1 cellular context compared by ENCODE assay signal in the genomic region with DNA sequence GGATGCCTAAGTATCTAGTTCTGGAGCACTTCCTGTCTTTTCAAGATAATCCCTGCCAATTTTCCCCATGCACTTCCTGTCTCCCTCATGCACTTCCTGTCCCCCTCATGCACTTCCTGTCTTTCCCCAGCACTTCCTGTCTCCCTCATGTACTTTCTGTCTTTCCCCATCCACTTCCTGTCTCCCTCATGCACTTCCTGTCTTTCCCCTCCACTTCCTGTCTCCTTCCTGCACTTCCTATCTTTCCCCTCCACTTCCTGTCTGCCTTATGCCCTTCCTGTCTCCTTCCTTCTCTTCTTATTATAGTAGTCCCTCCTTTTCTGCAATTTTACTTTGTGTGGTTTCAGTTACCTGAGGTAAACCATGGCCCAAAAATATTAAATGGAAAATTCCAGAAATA.
TF ChIP-seq lines count a peak whose summit lies in the region.

No MANE protein-coding gene starts in this region.

TF ChIP-seq in HEK293, 187 proteins besides CTCF, POLR2A, EP300 and RAD21 (continued from another document and continues in another):
- TF ChIP-seq, protein P1, sequence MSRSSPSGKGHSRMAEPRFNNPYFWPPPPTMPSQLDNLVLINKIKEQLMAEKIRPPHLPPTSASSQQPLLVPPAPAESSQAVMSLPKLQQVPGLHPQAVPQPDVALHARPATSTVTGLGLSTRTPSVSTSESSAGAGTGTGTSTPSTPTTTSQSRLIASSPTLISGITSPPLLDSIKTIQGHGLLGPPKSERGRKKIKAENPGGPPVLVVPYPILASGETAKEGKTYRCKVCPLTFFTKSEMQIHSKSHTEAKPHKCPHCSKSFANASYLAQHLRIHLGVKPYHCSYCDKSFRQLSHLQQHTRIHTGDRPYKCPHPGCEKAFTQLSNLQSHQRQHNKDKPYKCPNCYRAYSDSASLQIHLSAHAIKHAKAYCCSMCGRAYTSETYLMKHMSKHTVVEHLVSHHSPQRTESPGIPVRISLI (tag by site-specific recombination; IDR thresholded peaks at IDR 0.05) = no peak
- no peak for TF ChIP-seq ZNF571 (tag by site-specific recombination; IDR thresholded peaks at IDR 0.05)
- no peak for TF ChIP-seq WT1 (tag by site-specific recombination; IDR thresholded peaks at IDR 0.05)
- no peak for TF ChIP-seq ZBTB1 (tag by site-specific recombination; IDR thresholded peaks at IDR 0.05)
- TF ChIP-seq, protein P2, sequence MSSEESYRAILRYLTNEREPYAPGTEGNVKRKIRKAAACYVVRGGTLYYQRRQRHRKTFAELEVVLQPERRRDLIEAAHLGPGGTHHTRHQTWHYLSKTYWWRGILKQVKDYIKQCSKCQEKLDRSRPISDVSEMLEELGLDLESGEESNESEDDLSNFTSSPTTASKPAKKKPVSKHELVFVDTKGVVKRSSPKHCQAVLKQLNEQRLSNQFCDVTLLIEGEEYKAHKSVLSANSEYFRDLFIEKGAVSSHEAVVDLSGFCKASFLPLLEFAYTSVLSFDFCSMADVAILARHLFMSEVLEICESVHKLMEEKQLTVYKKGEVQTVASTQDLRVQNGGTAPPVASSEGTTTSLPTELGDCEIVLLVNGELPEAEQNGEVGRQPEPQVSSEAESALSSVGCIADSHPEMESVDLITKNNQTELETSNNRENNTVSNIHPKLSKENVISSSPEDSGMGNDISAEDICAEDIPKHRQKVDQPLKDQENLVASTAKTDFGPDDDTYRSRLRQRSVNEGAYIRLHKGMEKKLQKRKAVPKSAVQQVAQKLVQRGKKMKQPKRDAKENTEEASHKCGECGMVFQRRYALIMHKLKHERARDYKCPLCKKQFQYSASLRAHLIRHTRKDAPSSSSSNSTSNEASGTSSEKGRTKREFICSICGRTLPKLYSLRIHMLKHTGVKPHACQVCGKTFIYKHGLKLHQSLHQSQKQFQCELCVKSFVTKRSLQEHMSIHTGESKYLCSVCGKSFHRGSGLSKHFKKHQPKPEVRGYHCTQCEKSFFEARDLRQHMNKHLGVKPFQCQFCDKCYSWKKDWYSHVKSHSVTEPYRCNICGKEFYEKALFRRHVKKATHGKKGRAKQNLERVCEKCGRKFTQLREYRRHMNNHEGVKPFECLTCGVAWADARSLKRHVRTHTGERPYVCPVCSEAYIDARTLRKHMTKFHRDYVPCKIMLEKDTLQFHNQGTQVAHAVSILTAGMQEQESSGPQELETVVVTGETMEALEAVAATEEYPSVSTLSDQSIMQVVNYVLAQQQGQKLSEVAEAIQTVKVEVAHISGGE (tag by site-specific recombination; conservative IDR thresholded peaks at IDR 0.05; ENCODE audit: low read depth) = peak; percentile 98
- peak; percentile 59 for TF ChIP-seq SETDB1 (IDR thresholded peaks at IDR 0.05; ENCODE audit: insufficient read length, low read length)
- TF ChIP-seq KLF10 (tag by site-specific recombination; IDR thresholded peaks at IDR 0.05) = no peak
- TF ChIP-seq ZNF341 (tag by site-specific recombination; IDR thresholded peaks at IDR 0.05; ENCODE audit: low read depth) = no peak
- TF ChIP-seq, protein P3, sequence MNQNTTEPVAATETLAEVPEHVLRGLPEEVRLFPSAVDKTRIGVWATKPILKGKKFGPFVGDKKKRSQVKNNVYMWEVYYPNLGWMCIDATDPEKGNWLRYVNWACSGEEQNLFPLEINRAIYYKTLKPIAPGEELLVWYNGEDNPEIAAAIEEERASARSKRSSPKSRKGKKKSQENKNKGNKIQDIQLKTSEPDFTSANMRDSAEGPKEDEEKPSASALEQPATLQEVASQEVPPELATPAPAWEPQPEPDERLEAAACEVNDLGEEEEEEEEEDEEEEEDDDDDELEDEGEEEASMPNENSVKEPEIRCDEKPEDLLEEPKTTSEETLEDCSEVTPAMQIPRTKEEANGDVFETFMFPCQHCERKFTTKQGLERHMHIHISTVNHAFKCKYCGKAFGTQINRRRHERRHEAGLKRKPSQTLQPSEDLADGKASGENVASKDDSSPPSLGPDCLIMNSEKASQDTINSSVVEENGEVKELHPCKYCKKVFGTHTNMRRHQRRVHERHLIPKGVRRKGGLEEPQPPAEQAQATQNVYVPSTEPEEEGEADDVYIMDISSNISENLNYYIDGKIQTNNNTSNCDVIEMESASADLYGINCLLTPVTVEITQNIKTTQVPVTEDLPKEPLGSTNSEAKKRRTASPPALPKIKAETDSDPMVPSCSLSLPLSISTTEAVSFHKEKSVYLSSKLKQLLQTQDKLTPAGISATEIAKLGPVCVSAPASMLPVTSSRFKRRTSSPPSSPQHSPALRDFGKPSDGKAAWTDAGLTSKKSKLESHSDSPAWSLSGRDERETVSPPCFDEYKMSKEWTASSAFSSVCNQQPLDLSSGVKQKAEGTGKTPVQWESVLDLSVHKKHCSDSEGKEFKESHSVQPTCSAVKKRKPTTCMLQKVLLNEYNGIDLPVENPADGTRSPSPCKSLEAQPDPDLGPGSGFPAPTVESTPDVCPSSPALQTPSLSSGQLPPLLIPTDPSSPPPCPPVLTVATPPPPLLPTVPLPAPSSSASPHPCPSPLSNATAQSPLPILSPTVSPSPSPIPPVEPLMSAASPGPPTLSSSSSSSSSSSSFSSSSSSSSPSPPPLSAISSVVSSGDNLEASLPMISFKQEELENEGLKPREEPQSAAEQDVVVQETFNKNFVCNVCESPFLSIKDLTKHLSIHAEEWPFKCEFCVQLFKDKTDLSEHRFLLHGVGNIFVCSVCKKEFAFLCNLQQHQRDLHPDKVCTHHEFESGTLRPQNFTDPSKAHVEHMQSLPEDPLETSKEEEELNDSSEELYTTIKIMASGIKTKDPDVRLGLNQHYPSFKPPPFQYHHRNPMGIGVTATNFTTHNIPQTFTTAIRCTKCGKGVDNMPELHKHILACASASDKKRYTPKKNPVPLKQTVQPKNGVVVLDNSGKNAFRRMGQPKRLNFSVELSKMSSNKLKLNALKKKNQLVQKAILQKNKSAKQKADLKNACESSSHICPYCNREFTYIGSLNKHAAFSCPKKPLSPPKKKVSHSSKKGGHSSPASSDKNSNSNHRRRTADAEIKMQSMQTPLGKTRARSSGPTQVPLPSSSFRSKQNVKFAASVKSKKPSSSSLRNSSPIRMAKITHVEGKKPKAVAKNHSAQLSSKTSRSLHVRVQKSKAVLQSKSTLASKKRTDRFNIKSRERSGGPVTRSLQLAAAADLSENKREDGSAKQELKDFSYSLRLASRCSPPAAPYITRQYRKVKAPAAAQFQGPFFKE (tag by site-specific recombination; IDR thresholded peaks at IDR 0.05; ENCODE audit: borderline replicate concordance) = no peak
- TF ChIP-seq ZNF175 (tag by site-specific recombination; IDR thresholded peaks at IDR 0.05) = no peak
- 0 out of 2 replicates have a peak, but pooled peaks have one; percentile 50 for TF ChIP-seq ZXDB (tag by site-specific recombination; IDR thresholded peaks at IDR 0.05)
- TF ChIP-seq ZNF138 (tag by site-specific recombination; IDR thresholded peaks at IDR 0.05; ENCODE audit: borderline replicate concordance) = no peak
- TF ChIP-seq, protein P4, sequence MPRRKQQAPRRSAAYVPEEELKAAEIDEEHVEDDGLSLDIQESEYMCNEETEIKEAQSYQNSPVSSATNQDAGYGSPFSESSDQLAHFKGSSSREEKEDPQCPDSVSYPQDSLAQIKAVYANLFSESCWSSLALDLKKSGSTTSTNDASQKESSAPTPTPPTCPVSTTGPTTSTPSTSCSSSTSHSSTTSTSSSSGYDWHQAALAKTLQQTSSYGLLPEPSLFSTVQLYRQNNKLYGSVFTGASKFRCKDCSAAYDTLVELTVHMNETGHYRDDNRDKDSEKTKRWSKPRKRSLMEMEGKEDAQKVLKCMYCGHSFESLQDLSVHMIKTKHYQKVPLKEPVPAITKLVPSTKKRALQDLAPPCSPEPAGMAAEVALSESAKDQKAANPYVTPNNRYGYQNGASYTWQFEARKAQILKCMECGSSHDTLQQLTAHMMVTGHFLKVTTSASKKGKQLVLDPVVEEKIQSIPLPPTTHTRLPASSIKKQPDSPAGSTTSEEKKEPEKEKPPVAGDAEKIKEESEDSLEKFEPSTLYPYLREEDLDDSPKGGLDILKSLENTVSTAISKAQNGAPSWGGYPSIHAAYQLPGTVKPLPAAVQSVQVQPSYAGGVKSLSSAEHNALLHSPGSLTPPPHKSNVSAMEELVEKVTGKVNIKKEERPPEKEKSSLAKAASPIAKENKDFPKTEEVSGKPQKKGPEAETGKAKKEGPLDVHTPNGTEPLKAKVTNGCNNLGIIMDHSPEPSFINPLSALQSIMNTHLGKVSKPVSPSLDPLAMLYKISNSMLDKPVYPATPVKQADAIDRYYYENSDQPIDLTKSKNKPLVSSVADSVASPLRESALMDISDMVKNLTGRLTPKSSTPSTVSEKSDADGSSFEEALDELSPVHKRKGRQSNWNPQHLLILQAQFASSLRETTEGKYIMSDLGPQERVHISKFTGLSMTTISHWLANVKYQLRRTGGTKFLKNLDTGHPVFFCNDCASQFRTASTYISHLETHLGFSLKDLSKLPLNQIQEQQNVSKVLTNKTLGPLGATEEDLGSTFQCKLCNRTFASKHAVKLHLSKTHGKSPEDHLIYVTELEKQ (tag by site-specific recombination; IDR thresholded peaks at IDR 0.05; ENCODE audit: borderline replicate concordance) = no peak
- no peak for TF ChIP-seq ZNF785 (tag by site-specific recombination; IDR thresholded peaks at IDR 0.05)
- TF ChIP-seq ZNF366 (tag by site-specific recombination; conservative IDR thresholded peaks at IDR 0.05) = peak; percentile 88
- TF ChIP-seq KLF16 (tag by site-specific recombination; IDR thresholded peaks at IDR 0.05) = 0 out of 2 replicates have a peak, but pooled peaks have one; percentile 38
- no peak for TF ChIP-seq ZNF596 (tag by site-specific recombination; IDR thresholded peaks at IDR 0.05)
- no peak for TF ChIP-seq ZNF654 (tag by site-specific recombination; IDR thresholded peaks at IDR 0.05; ENCODE audit: low read depth)
- TF ChIP-seq ZNF555 (tag by site-specific recombination; conservative IDR thresholded peaks at IDR 0.05) = no peak
- no peak; the same call in 1 of the 2 replicates for TF ChIP-seq ZNF621 (tag by site-specific recombination; IDR thresholded peaks at IDR 0.05)
- peak; percentile 54 for TF ChIP-seq ZNF335 (tag by site-specific recombination; conservative IDR thresholded peaks at IDR 0.05)
- TF ChIP-seq ZNF404 (tag by site-specific recombination; IDR thresholded peaks at IDR 0.05) = no peak
- no peak for TF ChIP-seq ZFP37 (tag by site-specific recombination; IDR thresholded peaks at IDR 0.05)
- no peak for TF ChIP-seq ZNF549 (tag by site-specific recombination; IDR thresholded peaks at IDR 0.05)
- no peak for TF ChIP-seq ZSCAN23 (tag by site-specific recombination; IDR thresholded peaks at IDR 0.05)
- 0 out of 2 replicates have a peak, but pooled peaks have one; percentile 57 for TF ChIP-seq ZNF248 (tag by site-specific recombination; IDR thresholded peaks at IDR 0.05)
- 0 out of 2 replicates have a peak, but pooled peaks have one; percentile 17 for TF ChIP-seq BCL11B (tag by site-specific recombination; IDR thresholded peaks at IDR 0.05; ENCODE audit: low read depth)
- TF ChIP-seq ZNF629 (tag by site-specific recombination; IDR thresholded peaks at IDR 0.05) = no peak
- TF ChIP-seq ZNF354C (tag by site-specific recombination; IDR thresholded peaks at IDR 0.05; ENCODE audit: borderline replicate concordance, low read depth) = no peak
- TF ChIP-seq HOXC10 (CRISPR knock-in tag; IDR thresholded peaks at IDR 0.05) = no peak
- TF ChIP-seq ZFHX2 (tag by site-specific recombination; conservative IDR thresholded peaks at IDR 0.05) = no peak
- TF ChIP-seq, protein P5, sequence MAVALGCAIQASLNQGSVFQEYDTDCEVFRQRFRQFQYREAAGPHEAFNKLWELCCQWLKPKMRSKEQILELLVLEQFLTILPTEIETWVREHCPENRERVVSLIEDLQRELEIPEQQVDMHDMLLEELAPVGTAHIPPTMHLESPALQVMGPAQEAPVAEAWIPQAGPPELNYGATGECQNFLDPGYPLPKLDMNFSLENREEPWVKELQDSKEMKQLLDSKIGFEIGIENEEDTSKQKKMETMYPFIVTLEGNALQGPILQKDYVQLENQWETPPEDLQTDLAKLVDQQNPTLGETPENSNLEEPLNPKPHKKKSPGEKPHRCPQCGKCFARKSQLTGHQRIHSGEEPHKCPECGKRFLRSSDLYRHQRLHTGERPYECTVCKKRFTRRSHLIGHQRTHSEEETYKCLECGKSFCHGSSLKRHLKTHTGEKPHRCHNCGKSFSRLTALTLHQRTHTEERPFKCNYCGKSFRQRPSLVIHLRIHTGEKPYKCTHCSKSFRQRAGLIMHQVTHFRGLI (tag by site-specific recombination; IDR thresholded peaks at IDR 0.05) = no peak
- TF ChIP-seq, protein P6, sequence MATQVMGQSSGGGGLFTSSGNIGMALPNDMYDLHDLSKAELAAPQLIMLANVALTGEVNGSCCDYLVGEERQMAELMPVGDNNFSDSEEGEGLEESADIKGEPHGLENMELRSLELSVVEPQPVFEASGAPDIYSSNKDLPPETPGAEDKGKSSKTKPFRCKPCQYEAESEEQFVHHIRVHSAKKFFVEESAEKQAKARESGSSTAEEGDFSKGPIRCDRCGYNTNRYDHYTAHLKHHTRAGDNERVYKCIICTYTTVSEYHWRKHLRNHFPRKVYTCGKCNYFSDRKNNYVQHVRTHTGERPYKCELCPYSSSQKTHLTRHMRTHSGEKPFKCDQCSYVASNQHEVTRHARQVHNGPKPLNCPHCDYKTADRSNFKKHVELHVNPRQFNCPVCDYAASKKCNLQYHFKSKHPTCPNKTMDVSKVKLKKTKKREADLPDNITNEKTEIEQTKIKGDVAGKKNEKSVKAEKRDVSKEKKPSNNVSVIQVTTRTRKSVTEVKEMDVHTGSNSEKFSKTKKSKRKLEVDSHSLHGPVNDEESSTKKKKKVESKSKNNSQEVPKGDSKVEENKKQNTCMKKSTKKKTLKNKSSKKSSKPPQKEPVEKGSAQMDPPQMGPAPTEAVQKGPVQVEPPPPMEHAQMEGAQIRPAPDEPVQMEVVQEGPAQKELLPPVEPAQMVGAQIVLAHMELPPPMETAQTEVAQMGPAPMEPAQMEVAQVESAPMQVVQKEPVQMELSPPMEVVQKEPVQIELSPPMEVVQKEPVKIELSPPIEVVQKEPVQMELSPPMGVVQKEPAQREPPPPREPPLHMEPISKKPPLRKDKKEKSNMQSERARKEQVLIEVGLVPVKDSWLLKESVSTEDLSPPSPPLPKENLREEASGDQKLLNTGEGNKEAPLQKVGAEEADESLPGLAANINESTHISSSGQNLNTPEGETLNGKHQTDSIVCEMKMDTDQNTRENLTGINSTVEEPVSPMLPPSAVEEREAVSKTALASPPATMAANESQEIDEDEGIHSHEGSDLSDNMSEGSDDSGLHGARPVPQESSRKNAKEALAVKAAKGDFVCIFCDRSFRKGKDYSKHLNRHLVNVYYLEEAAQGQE (tag by site-specific recombination; IDR thresholded peaks at IDR 0.05) = peak; percentile 34; the same call in 1 of the 2 replicates
- TF ChIP-seq ZNF670 (tag by site-specific recombination; IDR thresholded peaks at IDR 0.05; ENCODE audit: low read depth) = no peak
- no peak for TF ChIP-seq ZNF19 (tag by site-specific recombination; IDR thresholded peaks at IDR 0.05; ENCODE audit: low read depth)
- no peak for TF ChIP-seq ZNF214 (tag by site-specific recombination; IDR thresholded peaks at IDR 0.05; ENCODE audit: borderline replicate concordance)
- TF ChIP-seq ZBTB7A (tag by site-specific recombination; IDR thresholded peaks at IDR 0.05; ENCODE audit: low read depth) = no peak
- TF ChIP-seq MEIS1 (CRISPR knock-in tag; IDR thresholded peaks at IDR 0.05; ENCODE audit: borderline replicate concordance) = no peak
- TF ChIP-seq ZNF48 (tag by site-specific recombination; IDR thresholded peaks at IDR 0.05) = no peak
- TF ChIP-seq SP2 (tag by site-specific recombination; IDR thresholded peaks at IDR 0.05) = peak; percentile 77
- no peak for TF ChIP-seq ZFP41 (tag by site-specific recombination; IDR thresholded peaks at IDR 0.05; ENCODE audit: borderline replicate concordance)
- TF ChIP-seq ZBTB20 (tag by site-specific recombination; IDR thresholded peaks at IDR 0.05) = no peak; the same call in 1 of the 2 replicates
- TF ChIP-seq ZNF174 (tag by site-specific recombination; IDR thresholded peaks at IDR 0.05) = no peak
- no peak for TF ChIP-seq ZNF350 (tag by site-specific recombination; IDR thresholded peaks at IDR 0.05)
